8 cellular contexts compared by ENCODE assay signal in the genomic region with DNA sequence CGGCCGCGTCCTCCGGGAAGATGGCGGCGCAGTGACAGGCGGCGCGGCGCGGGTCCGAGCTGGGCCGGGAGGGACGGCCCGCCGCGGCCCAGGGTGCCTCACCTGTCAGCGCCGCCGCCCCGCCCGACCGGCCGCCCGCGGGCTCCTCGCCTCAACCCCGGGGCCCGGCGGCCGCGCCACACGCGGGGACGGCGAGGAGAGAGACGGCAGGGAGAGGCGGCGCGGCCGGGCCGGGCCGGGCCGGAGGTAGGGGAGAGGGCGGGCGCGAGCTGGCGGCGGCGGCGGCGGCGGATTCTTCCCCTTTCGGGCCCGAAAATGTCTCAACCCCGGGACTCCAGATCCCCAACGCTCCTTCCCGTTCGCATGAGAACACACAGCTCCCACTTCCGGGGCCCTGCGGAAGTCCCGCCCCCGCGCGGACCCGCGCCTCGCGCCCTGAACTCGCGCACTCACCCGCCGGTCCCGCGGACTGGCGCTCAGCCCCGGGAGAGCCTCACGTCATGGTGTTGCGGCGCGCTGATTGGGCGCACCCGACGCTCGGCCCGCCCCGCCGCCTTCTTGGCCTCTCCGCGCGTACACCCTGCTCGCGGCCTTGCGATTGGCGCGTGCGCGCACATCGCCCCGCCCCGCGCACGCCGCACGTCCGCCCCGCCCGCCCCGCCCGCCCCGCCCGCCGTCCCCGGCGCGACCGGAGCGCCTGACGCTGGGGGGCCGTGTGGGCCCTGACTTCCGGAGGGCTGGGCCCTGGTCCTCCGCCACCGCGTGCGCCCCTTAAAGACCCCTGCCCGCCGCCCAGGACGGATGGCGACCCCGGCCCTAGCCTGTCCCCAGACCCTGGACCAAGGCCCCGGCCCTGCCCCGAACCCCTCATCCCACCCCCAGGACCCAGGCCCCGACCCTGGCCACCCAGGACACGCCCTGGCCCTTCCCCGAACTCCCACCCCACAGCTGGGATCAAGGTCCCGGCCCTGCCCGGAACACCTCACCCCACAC.
DNase-seq lines count a peak whose midpoint lies in the region; ATAC-seq and TF ChIP-seq lines count a peak whose summit lies in the region.

Gene LARP4B (minus strand): TSS at position 380 of the 993 bp plus-strand sequence. CDS start 45,984 bp downstream, outside the sequence.

- peak within 1 kb of the TSS; percentile 95 for H3K4me3 Mint-ChIP-seq in activated naive CD4-positive, alpha-beta T cell treated with anti-CD3 and anti-CD28 coated beads, Interleukin-2, amount 50 U/mL, for 24 hours

- no peak for TF ChIP-seq CTCF in GM10266 (IDR thresholded peaks at IDR 0.05; ENCODE audit: control insufficient read depth, insufficient read depth, low read depth, missing control alignments)

- DNase-seq in GM10266 (ENCODE audit: extremely low spot score) (peak; percentile 99), NCI-H1092 treated with DMSO at 0.1 percent for 48 hours (lab: John Stamatoyannopoulos, UW) (peak; percentile 74), globus pallidus (ENCODE audit: low spot score) (peak; percentile 97), nucleus accumbens (lab: John Stamatoyannopoulos, UW) (peak; percentile 55 to 98 (median 94)), superior temporal gyrus (ENCODE audit: extremely low spot score) (peak; percentile 97)

- H3K9me3 Mint-ChIP-seq in activated naive CD4-positive, alpha-beta T cell treated with anti-CD3 and anti-CD28 coated beads, Interleukin-2, amount 50 U/mL, for 24 hours: no peaks in the 10 kb centered on the region

- peak; percentile 89 for ATAC-seq in HG02623 (IDR thresholded peaks at IDR 0.05; ENCODE audit: unreplicated experiment)
- ATAC-seq in SK-N-SH treated with all-trans-retinoic acid at 6 μM for 48 hours: peak; percentile 98

- H3K27ac Mint-ChIP-seq in activated naive CD4-positive, alpha-beta T cell treated with anti-CD3 and anti-CD28 coated beads, Interleukin-2, amount 50 U/mL, for 24 hours: peak within 1 kb of the TSS; percentile 95

- peaks cover 42% of the 10 kb centered on the region for H3K4me1 Mint-ChIP-seq in activated naive CD4-positive, alpha-beta T cell treated with anti-CD3 and anti-CD28 coated beads, Interleukin-2, amount 50 U/mL, for 24 hours

- H3K36me3 Mint-ChIP-seq in activated naive CD4-positive, alpha-beta T cell treated with anti-CD3 and anti-CD28 coated beads, Interleukin-2, amount 50 U/mL, for 24 hours: peaks cover 5% of the 10 kb centered on the region

- H3K27me3 Mint-ChIP-seq in activated naive CD4-positive, alpha-beta T cell treated with anti-CD3 and anti-CD28 coated beads, Interleukin-2, amount 50 U/mL, for 24 hours: no peaks in the 10 kb centered on the region

TF ChIP-seq in SK-N-SH treated with all-trans-retinoic acid at 6 μM for 48 hours, 23 proteins besides CTCF, POLR2A, EP300 and RAD21:
- no peak for TF ChIP-seq TOX (CRISPR knock-in tag; IDR thresholded peaks at IDR 0.05; ENCODE audit: borderline replicate concordance)
- no peak for TF ChIP-seq CSRNP3 (CRISPR knock-in tag; IDR thresholded peaks at IDR 0.05)
- no peak for TF ChIP-seq PPARA (CRISPR knock-in tag; IDR thresholded peaks at IDR 0.05; ENCODE audit: borderline replicate concordance)
- no peak for TF ChIP-seq ESRRG (CRISPR knock-in tag; IDR thresholded peaks at IDR 0.05)
- no peak for TF ChIP-seq ZFP30 (CRISPR knock-in tag; IDR thresholded peaks at IDR 0.05)
- 0 out of 2 replicates have a peak, but pooled peaks have one; percentile 69 for TF ChIP-seq CSDC2 (CRISPR knock-in tag; IDR thresholded peaks at IDR 0.05)
- TF ChIP-seq PATZ1 (CRISPR knock-in tag; IDR thresholded peaks at IDR 0.05; ENCODE audit: borderline replicate concordance): no peak
- no peak for TF ChIP-seq RARB (CRISPR knock-in tag; IDR thresholded peaks at IDR 0.05)
- no peak for TF ChIP-seq ZC3H10 (CRISPR knock-in tag; IDR thresholded peaks at IDR 0.05)
- TF ChIP-seq TSHZ2 (CRISPR knock-in tag; IDR thresholded peaks at IDR 0.05): peak; percentile 61; the same call in 1 of the 2 replicates
- no peak for TF ChIP-seq CREB5 (CRISPR knock-in tag; IDR thresholded peaks at IDR 0.05; ENCODE audit: low read depth)
- TF ChIP-seq, protein P1, sequence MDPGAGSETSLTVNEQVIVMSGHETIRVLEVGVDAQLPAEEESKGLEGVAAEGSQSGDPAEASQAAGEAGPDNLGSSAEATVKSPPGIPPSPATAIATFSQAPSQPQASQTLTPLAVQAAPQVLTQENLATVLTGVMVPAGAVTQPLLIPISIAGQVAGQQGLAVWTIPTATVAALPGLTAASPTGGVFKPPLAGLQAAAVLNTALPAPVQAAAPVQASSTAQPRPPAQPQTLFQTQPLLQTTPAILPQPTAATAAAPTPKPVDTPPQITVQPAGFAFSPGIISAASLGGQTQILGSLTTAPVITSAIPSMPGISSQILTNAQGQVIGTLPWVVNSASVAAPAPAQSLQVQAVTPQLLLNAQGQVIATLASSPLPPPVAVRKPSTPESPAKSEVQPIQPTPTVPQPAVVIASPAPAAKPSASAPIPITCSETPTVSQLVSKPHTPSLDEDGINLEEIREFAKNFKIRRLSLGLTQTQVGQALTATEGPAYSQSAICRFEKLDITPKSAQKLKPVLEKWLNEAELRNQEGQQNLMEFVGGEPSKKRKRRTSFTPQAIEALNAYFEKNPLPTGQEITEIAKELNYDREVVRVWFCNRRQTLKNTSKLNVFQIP (CRISPR knock-in tag; IDR thresholded peaks at IDR 0.05; ENCODE audit: borderline replicate concordance, low read depth): no peak
- TF ChIP-seq BACH2 (CRISPR knock-in tag; IDR thresholded peaks at IDR 0.05; ENCODE audit: borderline replicate concordance): no peak
- no peak for TF ChIP-seq ARNTL (CRISPR knock-in tag; IDR thresholded peaks at IDR 0.05; ENCODE audit: borderline replicate concordance, low read depth)

Comparison
In these comparisons a context has a peak if more than half of its experiments do, and no peak if none do; other contexts are left out.
1. Peak in every context shown above with its lines: DNase-seq and ATAC-seq.